1 cellular context compared by ENCODE assay signal in genomic region chr2:216142540-216142939, GRCh38.
TF ChIP-seq lines count a peak whose summit lies in the region.

No MANE protein-coding gene starts in this region.

TF ChIP-seq in GM12878, 131 proteins besides CTCF, POLR2A, EP300 and RAD21 (continued from another document):
- TF ChIP-seq BCLAF1 (IDR thresholded peaks at IDR 0.05) (no peak), NKRF (conservative IDR thresholded peaks at IDR 0.05) (no peak), CHD2 (IDR thresholded peaks at IDR 0.05; ENCODE audit: borderline replicate concordance, low read depth, low read length) (peak; percentile 35; the same call in 1 of the 2 replicates), MEF2B (IDR thresholded peaks at IDR 0.05; ENCODE audit: partially characterized antibody, poor library complexity, severe bottlenecking) (peak; percentile 80), SMAD1 (IDR thresholded peaks at IDR 0.05; ENCODE audit: low read depth, partially characterized antibody) (no peak), PAX8 (IDR thresholded peaks at IDR 0.05) (no peak), SUZ12 (IDR thresholded peaks at IDR 0.05; ENCODE audit: unreplicated experiment) (no peak), ZBED1 (IDR thresholded peaks at IDR 0.05; ENCODE audit: borderline replicate concordance) (peak; percentile 33; the same call in 1 of the 2 replicates), DPF2 (IDR thresholded peaks at IDR 0.05) (0 out of 2 replicates have a peak, but pooled peaks have one; percentile 13), RAD51 (IDR thresholded peaks at IDR 0.05) (peak; percentile 54; the same call in 1 of the 2 replicates), HDGF (IDR thresholded peaks at IDR 0.05) (no peak), E4F1 (IDR thresholded peaks at IDR 0.05; ENCODE audit: borderline replicate concordance, partially characterized antibody) (no peak), TCF3 (IDR thresholded peaks at IDR 0.05; ENCODE audit: borderline replicate concordance, insufficient read depth, low read depth, low read length) (peak; percentile 82; the same call in 1 of the 2 replicates), PRDM15 (CRISPR knock-in tag; IDR thresholded peaks at IDR 0.05) (no peak), FOXM1 (IDR thresholded peaks at IDR 0.05; ENCODE audit: low read depth, low read length) (peak; percentile 92), TARDBP (IDR thresholded peaks at IDR 0.05; ENCODE audit: borderline replicate concordance) (no peak), ATF2 (IDR thresholded peaks at IDR 0.05; ENCODE audit: low read length) (peak; percentile 83), RUNX3 (IDR thresholded peaks at IDR 0.05; ENCODE audit: low read length) (peak; percentile 99), MXI1 (IDR thresholded peaks at IDR 0.05; ENCODE audit: low read depth, low read length) (peak; percentile 71), SKIL (IDR thresholded peaks at IDR 0.05; ENCODE audit: low read depth, poor library complexity, severe bottlenecking) (peak; percentile 75), PML (IDR thresholded peaks at IDR 0.05; ENCODE audit: low read length) (peak; percentile 18; the same call in 1 of the 2 replicates), JUNB (IDR thresholded peaks at IDR 0.05) (peak; percentile 95), CBX5 (IDR thresholded peaks at IDR 0.05; ENCODE audit: low read depth) (peak; percentile 70; the same call in 1 of the 2 replicates), EZH2 (IDR thresholded peaks at IDR 0.05; ENCODE audit: borderline replicate concordance, control insufficient read depth, low read depth, low read length) (no peak), PKNOX1 (IDR thresholded peaks at IDR 0.05) (no peak), CUX1 (IDR thresholded peaks at IDR 0.05; ENCODE audit: insufficient replicate concordance, low read depth, low read length) (no peak), BHLHE40 (IDR thresholded peaks at IDR 0.05; ENCODE audit: borderline replicate concordance in 1 of 2, low read depth in 2 of 2, low read length in 1 of 2) (peak; percentile 94 to 97)
